24 cellular contexts compared by ENCODE assay signal in genomic region chr3:42226470-42227425, GRCh38. TPM values are rescaled to one million over a fixed set of nuclear protein-coding genes. Genes with fewer than 3 reads are reported as not detected.
DNase-seq lines count a peak whose midpoint lies in the region; ATAC-seq and TF ChIP-seq lines count a peak whose summit lies in the region.
"Had no signal": no experiment of that assay in that cellular context is flagged by ENCODE, and none has a peak within 500 bp of the region (broad histone marks: within the 10 kb centered on the region; RNA-seq: fewer than 3 reads in every experiment).

No MANE protein-coding gene starts in this region.

- intact Hi-C loops in IMR-90 (cut with micrococcal nuclease) = loop anchor here (5.0 kb wide), 1 partner anchor 109 kb away; no protein-coding TSS in a partner anchor

- no peaks in the 10 kb centered on the region for H4K20me1 ChIP-seq in IMR-90 (ENCODE audit: insufficient read depth, low read length)

- 85% methylated on average over 6 of the region's 11 CpGs; no CpG with 5 or more reads in 1 of the 2 experiments for WGBS in IMR-90 (ENCODE audit: extremely low coverage in 2 of 2, insufficient read length in 1 of 2), 2 experiments

- H2BK120ac ChIP-seq in IMR-90 (ENCODE audit: low read depth, low read length) = no peak overlapping the region

- H2BK5ac ChIP-seq in IMR-90 (ENCODE audit: low read depth, low read length, poor library complexity, severe bottlenecking) = no peak overlapping the region

- no peak overlapping the region for H4K5ac ChIP-seq in IMR-90 (ENCODE audit: low read depth, low read length)

- no peak overlapping the region for H2BK20ac ChIP-seq in IMR-90 (ENCODE audit: low read depth, low read length)

- POLR2A ChIA-PET in IMR-90 (lab: Charles Lee; ENCODE audit: unreplicated experiment) = no interaction called here

- peaks cover 16 to 29% (median 29%) of the 10 kb centered on the region in 3 donors for H3K36me3 Mint-ChIP-seq in immature natural killer cell

- DNase-seq in Daoy (ENCODE audit: low read depth) (peak; percentile 21), IMR-90 (no peak), RWPE2 (ENCODE audit: low spot score) (no peak), immature natural killer cell (peak in 2 of 3 donors; percentile 9 to 19), NCI-H69 (lab: John Stamatoyannopoulos, UW) (no peak), omental fat pad (ENCODE audit: low spot score) (no peak)
- DNase-seq: activated CD4-positive, CD25-positive, alpha-beta regulatory T cell; activated CD8-positive, alpha-beta memory T cell treated with anti-CD3 and anti-CD28 coated beads, Interleukin-2, amount 50 U/mL, for 4 hours; activated naive CD4-positive, alpha-beta T cell treated with anti-CD3 and anti-CD28 coated beads, Interleukin-2, amount 10 ng/mL, durations not matched to agents 7 days and 5 days; AML-193; DMS79; heart right ventricle; NCI-H2081 treated with DMSO at 0.1 percent for 48 hours; OCI-M1; stimulated activated CD4-positive, alpha-beta T cell treated with anti-CD3 and anti-CD28 coated beads, Interleukin-1b, Interleukin-23, amount 100 ng/mL, for 48 hours; stimulated activated CD8-positive, alpha-beta memory T cell treated with anti-CD3 and anti-CD28 coated beads, Interleukin-4, amount 100 ng/mL, for 48 hours; SW 1271 had no signal

- H4K8ac ChIP-seq in IMR-90 (ENCODE audit: low read depth in 2 of 2, low read length in 2 of 2) = no peak overlapping the region

- H4K91ac ChIP-seq in IMR-90 (ENCODE audit: insufficient read depth, low read depth, low read length) = no peak overlapping the region

- no peak overlapping the region for H2AFZ ChIP-seq in IMR-90 (replicated peaks; ENCODE audit: low read length, poor library complexity)

- no peak overlapping the region for H3K27ac Mint-ChIP-seq in immature natural killer cell
- H3K27ac Mint-ChIP-seq: activated naive CD4-positive, alpha-beta T cell treated with anti-CD3 and anti-CD28 coated beads, Interleukin-2, amount 10 ng/mL, durations not matched to agents 7 days and 5 days; nephron had no signal

- H3K27me3 ChIP-seq in IMR-90 (ENCODE audit: control insufficient read depth, insufficient read depth, low read length) = peaks cover 9% of the 10 kb centered on the region; the same call in 1 of the 2 replicates
- no peaks in the 10 kb centered on the region for H3K27me3 ChIP-seq in RWPE2 (ENCODE audit: insufficient read depth, poor library complexity, severe bottlenecking)
- H3K27me3 ChIP-seq: heart right ventricle had no signal

- peaks cover 15% of the 10 kb centered on the region for H3K9me1 ChIP-seq in IMR-90 (ENCODE audit: insufficient read depth, low read length)

- no peaks in the 10 kb centered on the region for H3K79me1 ChIP-seq in IMR-90 (ENCODE audit: low read depth in 1 of 2, low read length in 2 of 2)

- H3K9ac ChIP-seq in IMR-90 (ENCODE audit: low read depth, low read length) = no peak overlapping the region

- H3K14ac ChIP-seq in IMR-90 (replicated peaks; ENCODE audit: low read depth, low read length) = no peak overlapping the region

- CTCF ChIA-PET in IMR-90 (lab: Yijun Ruan, JAX) = interaction anchor here (0.7 kb wide), 1 partner anchor 533 kb away, joined by 7 read pairs; no protein-coding TSS in a partner anchor

- no peak for TF ChIP-seq CTCF in IMR-90 (conservative IDR thresholded peaks at IDR 0.05; ENCODE audit: low read depth, low read length)
- TF ChIP-seq CTCF in RWPE2 (IDR thresholded peaks at IDR 0.05; ENCODE audit: poor library complexity, severe bottlenecking) = no peak
- TF ChIP-seq CTCF in omental fat pad (IDR thresholded peaks at IDR 0.05) = no peak

- H3K27ac ChIP-seq in IMR-90 (ENCODE audit: insufficient read depth, low read length) = no peak overlapping the region
- H3K27ac ChIP-seq in RWPE2 (ENCODE audit: poor library complexity, severe bottlenecking) = no peak overlapping the region
- H3K27ac ChIP-seq: epithelial cell of prostate, heart right ventricle had no signal

- TF ChIP-seq POLR2A in IMR-90 (IDR thresholded peaks at IDR 0.05; ENCODE audit: low read depth, low read length) = no peak

- H3K27me3 Mint-ChIP-seq in immature natural killer cell (ENCODE audit: low read depth in 3 of 3) = peaks cover 1 to 5% (median 2%) of the 10 kb centered on the region in 3 donors

- no peak overlapping the region for H2AK9ac ChIP-seq in IMR-90 (replicated peaks; ENCODE audit: low read depth, low read length, poor library complexity)

- H3K18ac ChIP-seq in IMR-90 (ENCODE audit: low read depth, low read length) = no peak overlapping the region

- in situ Hi-C loops in IMR-90 (cut with MboI; ENCODE audit: low sequenced_read_pairs) = loop anchor here (10.0 kb wide), 1 partner anchor 218 kb away; no protein-coding TSS in a partner anchor

- H2BK15ac ChIP-seq in IMR-90 (ENCODE audit: low read depth, low read length) = no peak overlapping the region

- no peak for TF ChIP-seq RAD21 in IMR-90 (IDR thresholded peaks at IDR 0.05; ENCODE audit: low read length)

- dilution Hi-C loops in IMR-90 (cut with HindIII; ENCODE audit: low sequenced_read_pairs, unreplicated experiment) = no loop called here

- ATAC-seq in IMR-90 (ENCODE audit: low read depth) (no peak), RWPE2 (ENCODE audit: low read depth) (0 out of 3 replicates have a peak, but pooled peaks have one; percentile 24), GM18867 (IDR thresholded peaks at IDR 0.05; ENCODE audit: unreplicated experiment) (no peak), omental fat pad (ENCODE audit: low FRiP score) (no peak), HG02938 (IDR thresholded peaks at IDR 0.05; ENCODE audit: unreplicated experiment) (no peak)
- ATAC-seq: heart right ventricle, left lobe of liver had no signal

- no TSS peak for BruUV-seq in IMR-90 (replicated peaks; lab: Mats Ljungman, UMichigan)

- H3K9me3 ChIP-seq in IMR-90 (ENCODE audit: control insufficient read depth, insufficient read depth, low read length) (no peaks in the 10 kb centered on the region), RWPE2 (ENCODE audit: severe bottlenecking) (no peaks in the 10 kb centered on the region)
- H3K9me3 ChIP-seq: heart right ventricle had no signal

- peaks cover 12% of the 10 kb centered on the region for H3K36me3 ChIP-seq in IMR-90 (ENCODE audit: control insufficient read depth, insufficient read depth, low read length)
- H3K36me3 ChIP-seq in RWPE2 (ENCODE audit: low read depth) = peaks cover 10% of the 10 kb centered on the region

- no peak overlapping the region for H3K56ac ChIP-seq in IMR-90 (ENCODE audit: extremely low read depth, insufficient read depth, low read length)

- no peaks in the 10 kb centered on the region for H3K9me3 Mint-ChIP-seq in immature natural killer cell
- H3K9me3 Mint-ChIP-seq: activated naive CD4-positive, alpha-beta T cell treated with anti-CD3 and anti-CD28 coated beads, Interleukin-2, amount 10 ng/mL, durations not matched to agents 7 days and 5 days; nephron had no signal

- peaks cover 12 to 13% of the 10 kb centered on the region in 2 donors for H3K4me1 Mint-ChIP-seq in immature natural killer cell

- no peak overlapping the region for H2AK5ac ChIP-seq in IMR-90 (ENCODE audit: low read depth, low read length)

- no peak overlapping the region for H3K4me3 Mint-ChIP-seq in immature natural killer cell
- H3K4me3 Mint-ChIP-seq: activated naive CD4-positive, alpha-beta T cell treated with anti-CD3 and anti-CD28 coated beads, Interleukin-2, amount 10 ng/mL, durations not matched to agents 7 days and 5 days; nephron had no signal

- H3K4me1 ChIP-seq in IMR-90 (ENCODE audit: control insufficient read depth, insufficient read depth, low read length) (peaks cover 8% of the 10 kb centered on the region), RWPE2 (ENCODE audit: insufficient read depth, poor library complexity, severe bottlenecking) (no peaks in the 10 kb centered on the region)

- no peak overlapping the region for H3K4ac ChIP-seq in IMR-90 (ENCODE audit: low read depth, low read length)

- H3K4me3 ChIP-seq in IMR-90 (ENCODE audit: insufficient read depth, low read depth, low read length) (no peak overlapping the region), RWPE2 (ENCODE audit: severe bottlenecking) (no peak overlapping the region)
- H3K4me3 ChIP-seq: heart right ventricle had no signal

- H3K4me2 ChIP-seq in IMR-90 (ENCODE audit: low read depth, low read length) = no peak overlapping the region

- H3K23ac ChIP-seq in IMR-90 (ENCODE audit: low read depth, low read length) = no peak overlapping the region

TF ChIP-seq in IMR-90, 13 proteins besides CTCF, POLR2A, EP300 and RAD21:
- TF ChIP-seq USF2 (IDR thresholded peaks at IDR 0.05; ENCODE audit: low read depth, low read length) (0 out of 2 replicates have a peak, but pooled peaks have one; percentile 25), RFX5 (IDR thresholded peaks at IDR 0.05; ENCODE audit: low read depth, low read length) (no peak)
TF ChIP-seq in IMR-90: peak in this region for 1.

RNA-seq across cellular contexts. Expression of gene CCK, which starts 39.2 kb away (rescaled TPM):
- 0.42 and 6.2 TPM in 2 replicates for total RNA-seq in Daoy (2014; rRNA removed; shearing (Covaris generic))
- total RNA-seq in IMR-90 (2012; rRNA removed) = not detected in 2 replicates
- polyA plus RNA-seq in IMR-90 (2012; rRNA removed) = 0.43 TPM in 2 replicates
- 1.3 and 1.5 TPM in 2 replicates for polyA plus RNA-seq in IMR-90 (2012; cell fraction: cytosol; rRNA removed)
- 0.66 and 0.78 TPM in 2 replicates for polyA plus RNA-seq in IMR-90 (2012; cell fraction: nucleus; rRNA removed; ENCODE audit: low replicate concordance)
- not detected for polyA plus RNA-seq in immature natural killer cell
- 1 to 10 TPM in 1 of 4 donors, not detected in 3; 1.6 TPM for total RNA-seq in omental fat pad
- total RNA-seq: cardiac septum, heart right ventricle, left lobe of liver, LHCN-M2 had no signal
- polyA plus RNA-seq: heart right ventricle had no signal

Comparison
In these comparisons a context has a peak if more than half of its experiments do, and no peak if none do; other contexts are left out.
1. DNase-seq: peak in Daoy (single experiment) and immature natural killer cell (2 of 3); none in IMR-90 (single experiment), RWPE2 (single experiment), NCI-H69 (single experiment) and omental fat pad (single experiment).